Comparison of ENCODE assay signal across 1 cellular context in genomic region chr1:119948342-119949214, GRCh38.
TF ChIP-seq lines count a peak whose summit lies in the region.

No MANE protein-coding gene starts in this region.

TF ChIP-seq in K562, 482 proteins besides CTCF, POLR2A, EP300 and RAD21 (continued from another document):
- no peak for TF ChIP-seq ZNF407 (IDR thresholded peaks at IDR 0.05; ENCODE audit: low read depth)
- 0 out of 4 replicates have a peak, but pooled peaks of 1 of the 2 experiments have one; percentile 7 for TF ChIP-seq MAZ (CRISPR knock-in tag; conservative IDR thresholded peaks at IDR 0.05 in 1 of 2, IDR thresholded peaks at IDR 0.05 in 1 of 2)
- no peak for TF ChIP-seq DACH1 (IDR thresholded peaks at IDR 0.05; ENCODE audit: partially characterized antibody)
- no peak for TF ChIP-seq NFYB (IDR thresholded peaks at IDR 0.05; ENCODE audit: extremely low read depth, insufficient read length)
- no peak for TF ChIP-seq ZNF311 (CRISPR knock-in tag; IDR thresholded peaks at IDR 0.05)
- TF ChIP-seq PREB (CRISPR knock-in tag; IDR thresholded peaks at IDR 0.05), result no peak; the same call in 1 of the 2 replicates
- TF ChIP-seq ZNF384 (IDR thresholded peaks at IDR 0.05; ENCODE audit: low read depth, low read length), result 0 out of 2 replicates have a peak, but pooled peaks have one; percentile 9
- peak in 1 of 2 experiments; percentile 32; a peak in 1 of 4 replicates for TF ChIP-seq RCOR1 (IDR thresholded peaks at IDR 0.05; ENCODE audit: borderline replicate concordance in 1 of 2, low read depth in 2 of 2, low read length in 2 of 2)
- TF ChIP-seq YY1 (IDR thresholded peaks at IDR 0.05; ENCODE audit: borderline replicate concordance in 1 of 3, control insufficient read depth in 1 of 3, extremely low read depth in 1 of 3, insufficient read depth in 3 of 3, insufficient read length in 1 of 3, insufficient replicate concordance in 2 of 3, low read depth in 1 of 3, low read length in 2 of 3), result peak in 1 of 3 experiments; percentile 66
- peak; percentile 20; the same call in 1 of the 2 replicates for TF ChIP-seq ZNF24 (IDR thresholded peaks at IDR 0.05)
- peak; percentile 76; the same call in 1 of the 2 replicates for TF ChIP-seq SMC3 (conservative IDR thresholded peaks at IDR 0.05; ENCODE audit: insufficient read depth, low read depth, low read length)
- TF ChIP-seq STAG1 (CRISPR knock-in tag; IDR thresholded peaks at IDR 0.05; ENCODE audit: borderline replicate concordance), result peak; percentile 72; the same call in 1 of the 2 replicates
- TF ChIP-seq TEAD4 (IDR thresholded peaks at IDR 0.05; ENCODE audit: low read length), result peak; percentile 27; the same call in 1 of the 2 replicates
- TF ChIP-seq TEAD4 (CRISPR knock-in tag; IDR thresholded peaks at IDR 0.05; ENCODE audit: borderline replicate concordance), result no peak
- no peak for TF ChIP-seq ARID3B (CRISPR knock-in tag; IDR thresholded peaks at IDR 0.05; ENCODE audit: borderline replicate concordance)
- 0 out of 2 replicates have a peak, but pooled peaks have one; percentile 52 for TF ChIP-seq DEAF1 (CRISPR knock-in tag; IDR thresholded peaks at IDR 0.05)
